11 cellular contexts compared by ENCODE assay signal in the genomic region with DNA sequence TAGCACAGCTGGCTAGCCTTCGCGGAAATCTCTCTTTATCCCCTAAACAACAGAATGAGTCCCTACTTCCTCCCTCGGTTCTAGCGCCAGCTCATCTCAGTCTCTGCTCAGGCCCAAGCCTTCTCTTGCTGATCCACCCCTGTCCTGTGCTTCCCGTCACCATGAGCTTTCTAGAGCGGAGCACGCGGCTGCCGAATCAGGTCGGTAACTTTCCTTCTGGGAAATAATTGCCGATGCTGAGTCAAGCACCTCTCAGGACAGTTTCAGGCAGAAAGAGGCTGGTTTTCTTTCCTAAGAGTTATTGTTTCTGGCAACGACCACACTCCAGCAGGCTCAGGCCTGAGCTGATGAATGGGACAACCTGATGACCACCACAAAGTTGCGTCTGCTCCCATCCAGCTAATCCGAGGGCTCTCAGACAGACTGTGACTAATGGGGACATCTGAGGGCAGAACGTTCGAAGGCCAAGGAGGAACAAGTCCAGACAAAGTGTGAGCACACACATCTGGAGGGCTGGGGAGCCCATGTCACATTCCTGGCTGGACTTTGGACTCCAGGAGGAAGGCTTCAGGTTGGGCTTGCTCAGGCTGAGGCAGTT. TPM values are rescaled to one million over a fixed set of nuclear protein-coding genes. Genes with fewer than 3 reads are reported as not detected.
DNase-seq lines count a peak whose midpoint lies in the region; ATAC-seq and TF ChIP-seq lines count a peak whose summit lies in the region.
"Had no signal": no experiment of that assay in that cellular context is flagged by ENCODE, and none has a peak within 500 bp of the region (broad histone marks: within the 10 kb centered on the region; RNA-seq: fewer than 3 reads in every experiment).

No MANE protein-coding gene starts in this region.

- H3K27ac ChIP-seq in right atrium auricular region (peak overlapping the region; percentile 51 to 65), stomach (peak overlapping the region; percentile 29 to 80 (median 62))
- H3K27ac ChIP-seq: neutrophil had no signal

- peaks cover 54% of the 10 kb centered on the region for H3K4me1 Mint-ChIP-seq in T-helper 2 cell treated with Interferon-gamma antibody and Interleukin-4, amounts not matched to agents 5 μg/mL and 100 μg/mL, for 36 hours (ENCODE audit: low read depth)
- H3K4me1 Mint-ChIP-seq in activated naive CD8-positive, alpha-beta T cell treated with anti-CD3 and anti-CD28 coated beads, Interleukin-2, amount 50 U/mL, for 24 hours: peaks cover 67% of the 10 kb centered on the region

- TF ChIP-seq EP300 in stomach (IDR thresholded peaks at IDR 0.05): no peak

- H3K9me3 Mint-ChIP-seq in T-helper 2 cell treated with Interferon-gamma antibody and Interleukin-4, amounts not matched to agents 5 μg/mL and 100 μg/mL, for 36 hours: peaks cover 3% of the 10 kb centered on the region
- no peaks in the 10 kb centered on the region for H3K9me3 Mint-ChIP-seq in activated naive CD8-positive, alpha-beta T cell treated with anti-CD3 and anti-CD28 coated beads, Interleukin-2, amount 50 U/mL, for 24 hours

- intact Hi-C loops in stomach (cut with DNase I; ENCODE audit: low total_unique reads): no loop called here

- H3K27me3 Mint-ChIP-seq in T-helper 2 cell treated with Interferon-gamma antibody and Interleukin-4, amounts not matched to agents 5 μg/mL and 100 μg/mL, for 36 hours (ENCODE audit: low read depth): no peaks in the 10 kb centered on the region
- peaks cover under 1% of the 10 kb centered on the region for H3K27me3 Mint-ChIP-seq in activated naive CD8-positive, alpha-beta T cell treated with anti-CD3 and anti-CD28 coated beads, Interleukin-2, amount 50 U/mL, for 24 hours
- H3K27me3 Mint-ChIP-seq: B cell had no signal

- H3K9me3 ChIP-seq in right atrium auricular region (no peaks in the 10 kb centered on the region), stomach (no peaks in the 10 kb centered on the region)
- H3K9me3 ChIP-seq: neutrophil had no signal

- TF ChIP-seq POLR2A in stomach (IDR thresholded peaks at IDR 0.05): no peak

- no peak overlapping the region for H3K4me3 Mint-ChIP-seq in T-helper 2 cell treated with Interferon-gamma antibody and Interleukin-4, amounts not matched to agents 5 μg/mL and 100 μg/mL, for 36 hours
- H3K4me3 Mint-ChIP-seq in activated naive CD8-positive, alpha-beta T cell treated with anti-CD3 and anti-CD28 coated beads, Interleukin-2, amount 50 U/mL, for 24 hours: no peak overlapping the region
- H3K4me3 Mint-ChIP-seq: B cell had no signal

- no peaks in the 10 kb centered on the region for H3K27me3 ChIP-seq in right atrium auricular region
- H3K27me3 ChIP-seq in stomach: peaks cover 0 to under 1% (median 0%) of the 10 kb centered on the region in 3 donors

- no peaks in the 10 kb centered on the region for H3K36me3 ChIP-seq in right atrium auricular region
- no peaks in the 10 kb centered on the region for H3K36me3 ChIP-seq in stomach
- H3K36me3 ChIP-seq: neutrophil had no signal

- H3K4me3 ChIP-seq in right atrium auricular region (no peak overlapping the region), stomach (no peak overlapping the region)

- TF ChIP-seq CTCF in right atrium auricular region (IDR thresholded peaks at IDR 0.05): no peak
- no peak for TF ChIP-seq CTCF in stomach (IDR thresholded peaks at IDR 0.05)

- H3K27ac Mint-ChIP-seq in T-helper 2 cell treated with Interferon-gamma antibody and Interleukin-4, amounts not matched to agents 5 μg/mL and 100 μg/mL, for 36 hours: peak overlapping the region; percentile 70
- H3K27ac Mint-ChIP-seq in activated naive CD8-positive, alpha-beta T cell treated with anti-CD3 and anti-CD28 coated beads, Interleukin-2, amount 50 U/mL, for 24 hours: peak overlapping the region; percentile 8
- H3K27ac Mint-ChIP-seq: B cell had no signal

- H3K4me1 ChIP-seq in right atrium auricular region: peaks cover 0 to 27% of the 10 kb centered on the region in 2 donors
- H3K4me1 ChIP-seq in stomach: peaks cover 8 to 39% (median 28%) of the 10 kb centered on the region in 4 donors

- H3K36me3 Mint-ChIP-seq in T-helper 2 cell treated with Interferon-gamma antibody and Interleukin-4, amounts not matched to agents 5 μg/mL and 100 μg/mL, for 36 hours (ENCODE audit: low read depth): peaks cover 11% of the 10 kb centered on the region
- H3K36me3 Mint-ChIP-seq in activated naive CD8-positive, alpha-beta T cell treated with anti-CD3 and anti-CD28 coated beads, Interleukin-2, amount 50 U/mL, for 24 hours (ENCODE audit: low read depth): no peaks in the 10 kb centered on the region

- DNase-seq in T-helper 2 cell treated with Interferon-gamma antibody and Interleukin-4, amounts not matched to agents 5 μg/mL and 100 μg/mL, for 36 hours (ENCODE audit: low spot score): no peak
- DNase-seq in T-helper 2 cell: no peak
- no peak for DNase-seq in activated naive CD8-positive, alpha-beta T cell treated with anti-CD3 and anti-CD28 coated beads, Interleukin-2, amount 50 U/mL, for 24 hours
- DNase-seq in right atrium auricular region (ENCODE audit: low spot score): peak; percentile 78
- DNase-seq in stomach: no peak
- DNase-seq in DMS 273 (lab: John Stamatoyannopoulos, UW; ENCODE audit: unreplicated experiment): no peak
- DNase-seq in activated gamma-delta T cell (lab: John Stamatoyannopoulos, UW): no peak

- 54 to 68% (median 65%) methylated on average over 16 of the region's 16 CpGs for WGBS in stomach, 5 donors

- ATAC-seq in activated naive CD8-positive, alpha-beta T cell treated with anti-CD3 and anti-CD28 coated beads, Interleukin-2, amount 50 U/mL, for 24 hours: no peak
- ATAC-seq in HG03354 (IDR thresholded peaks at IDR 0.05; ENCODE audit: poor library complexity, severe bottlenecking, unreplicated experiment): no peak
- ATAC-seq: Panc1 had no signal

RNA-seq across cellular contexts. Expression of gene GPR68, which starts 13.6 kb away (rescaled TPM):
- total RNA-seq in right atrium auricular region (1 to 10 TPM in 1 of 2 donors, under 1 TPM in 1; 0.55 to 1.4 TPM), stomach (10 to 100 TPM in 2 of 5 donors, 1 to 10 TPM in 1, not detected in 2; 4.0 to 19.3 (median 11.0) TPM)
- 10 to 100 TPM in 1 of 3 donors, 1 to 10 TPM in 2; 1.9 to 10.9 (median 7.2) TPM for polyA plus RNA-seq in stomach
